ENCODE assay signal across 9 cellular contexts in genomic region chr1:3455630-3456448, GRCh38. TPM values are rescaled to one million over a fixed set of nuclear protein-coding genes. Genes with fewer than 3 reads are reported as not detected.
DNase-seq lines count a peak whose midpoint lies in the region; ATAC-seq and TF ChIP-seq lines count a peak whose summit lies in the region.
"Had no signal": no experiment of that assay in that cellular context is flagged by ENCODE, and none has a peak within 500 bp of the region (broad histone marks: within the 10 kb centered on the region; RNA-seq: fewer than 3 reads in every experiment).

No MANE protein-coding gene starts in this region.

- intact Hi-C loops in psoas muscle (cut with DNase I): no loop called here

- H3K4me3 ChIP-seq in iPS-15b (ENCODE audit: low read depth, low read length) (peak overlapping the region; percentile 60), psoas muscle (no peak overlapping the region)

- H3K9ac ChIP-seq in ES-I3 (ENCODE audit: low read depth, low read length) (peak overlapping the region; percentile 67), iPS-15b (ENCODE audit: low read depth, low read length) (peak overlapping the region; percentile 81)

- H3K9me3 ChIP-seq in ES-I3 (ENCODE audit: control insufficient read depth, insufficient read depth, low read length) (no peaks in the 10 kb centered on the region), iPS-15b (ENCODE audit: control insufficient read depth, insufficient read depth, low read length) (no peaks in the 10 kb centered on the region), psoas muscle (no peaks in the 10 kb centered on the region)

- H3K27ac Mint-ChIP-seq in stimulated activated naive B cell treated with anti-CD40 and anti-IgM and Interleukin-4, amounts not matched to agents 10 μg/mL and 1 μg/mL and 100 μg/mL, for 72 hours: no peak overlapping the region

- TF ChIP-seq CTCF in RWPE1 (conservative IDR thresholded peaks at IDR 0.05; ENCODE audit: low read depth) (no peak), psoas muscle (IDR thresholded peaks at IDR 0.05) (no peak)

- peaks cover 3 to 19% of the 10 kb centered on the region in 2 donors for H3K4me1 Mint-ChIP-seq in stimulated activated naive B cell treated with anti-CD40 and anti-IgM and Interleukin-4, amounts not matched to agents 10 μg/mL and 1 μg/mL and 100 μg/mL, for 72 hours

- peaks cover 21 to 29% of the 10 kb centered on the region in 2 donors for H3K27me3 Mint-ChIP-seq in stimulated activated naive B cell treated with anti-CD40 and anti-IgM and Interleukin-4, amounts not matched to agents 10 μg/mL and 1 μg/mL and 100 μg/mL, for 72 hours

- H3K9me3 Mint-ChIP-seq in stimulated activated naive B cell treated with anti-CD40 and anti-IgM and Interleukin-4, amounts not matched to agents 10 μg/mL and 1 μg/mL and 100 μg/mL, for 72 hours: no peaks in the 10 kb centered on the region

- POLR2A ChIA-PET in RWPE1 (lab: Yijun Ruan, JAX; ENCODE audit: low non-redundant PET): no interaction called here

- H3K27ac ChIP-seq in RWPE1 (peak overlapping the region; percentile 76), psoas muscle (no peak overlapping the region)

- 90 to 91% (median 90%) methylated on average over 18 of the region's 18 CpGs for WGBS in psoas muscle, 3 donors

- H3K4me1 ChIP-seq in ES-I3 (ENCODE audit: insufficient read depth, low read length): peaks cover 16% of the 10 kb centered on the region; the same call in 1 of the 2 replicates
- H3K4me1 ChIP-seq in iPS-15b (ENCODE audit: control insufficient read depth, insufficient read depth, low read length): peaks cover 12% of the 10 kb centered on the region
- peaks cover 46% of the 10 kb centered on the region for H3K4me1 ChIP-seq in psoas muscle

- no peaks in the 10 kb centered on the region for H3K27me3 ChIP-seq in iPS-15b (ENCODE audit: control insufficient read depth, insufficient read depth, low read length)
- peaks cover 0 to 8% (median 0%) of the 10 kb centered on the region in 3 donors for H3K27me3 ChIP-seq in psoas muscle (ENCODE audit: insufficient read depth in 3 of 3, low read length in 2 of 3)

- no peak for DNase-seq in RWPE1 (ENCODE audit: low spot score)
- DNase-seq in psoas muscle: peak; percentile 6 to 29
- no peak for DNase-seq in hypothalamus (lab: John Stamatoyannopoulos, UW)
- no peak for DNase-seq in HUDEP-2 (lab: John Stamatoyannopoulos, UW; ENCODE audit: unreplicated experiment in 76 of 76)
- DNase-seq in stimulated activated naive B cell treated with anti-CD40 and anti-IgM and Interleukin-4, amounts not matched to agents 10 μg/mL and 1 μg/mL and 100 μg/mL, for 72 hours: no peak
- DNase-seq: DND-41, NCI-H1092 treated with DMSO at 0.1 percent for 48 hours had no signal

- ATAC-seq in psoas muscle: no peak
- ATAC-seq in stimulated activated naive B cell treated with anti-CD40 and anti-IgM and Interleukin-4, amounts not matched to agents 10 μg/mL and 1 μg/mL and 100 μg/mL, for 72 hours (replicated peaks): no peak

- H3K36me3 Mint-ChIP-seq in stimulated activated naive B cell treated with anti-CD40 and anti-IgM and Interleukin-4, amounts not matched to agents 10 μg/mL and 1 μg/mL and 100 μg/mL, for 72 hours: no peaks in the 10 kb centered on the region

- H3K4me3 Mint-ChIP-seq in stimulated activated naive B cell treated with anti-CD40 and anti-IgM and Interleukin-4, amounts not matched to agents 10 μg/mL and 1 μg/mL and 100 μg/mL, for 72 hours: peak overlapping the region in 1 of 2 donors; percentile 76

- no peaks in the 10 kb centered on the region for H3K36me3 ChIP-seq in ES-I3 (ENCODE audit: insufficient read depth, low read length)
- H3K36me3 ChIP-seq in iPS-15b (ENCODE audit: control insufficient read depth, insufficient read depth, low read length): no peaks in the 10 kb centered on the region
- no peaks in the 10 kb centered on the region for H3K36me3 ChIP-seq in psoas muscle (ENCODE audit: insufficient read depth in 1 of 2, low read depth in 1 of 2)

- CTCF ChIA-PET in RWPE1 (lab: Yijun Ruan, JAX): interaction anchor here (3.2 to 4.2 kb wide), 2 partner anchors 17 to 163 kb away, joined by 46 to 106 read pairs; no protein-coding TSS in a partner anchor

RNA-seq across cellular contexts. Expression of gene ARHGEF16, which starts 1.4 kb away (rescaled TPM):
- under 1 TPM; 0.29 to 0.56 (median 0.49) TPM for total RNA-seq in psoas muscle
- under 1 TPM; 0.29 to 0.55 (median 0.52) TPM for polyA plus RNA-seq in psoas muscle

Comparison
In these comparisons a context has a peak if more than half of its experiments do, and no peak if none do; other contexts are left out.
1. DNase-seq: peak in psoas muscle (2 of 2); none in RWPE1 (single experiment), hypothalamus (0 of 51), HUDEP-2 (0 of 76) and stimulated activated naive B cell treated with anti-CD40 and anti-IgM and Interleukin-4, amounts not matched to agents 10 μg/mL and 1 μg/mL and 100 μg/mL, for 72 hours (single experiment).